In the genomic region with DNA sequence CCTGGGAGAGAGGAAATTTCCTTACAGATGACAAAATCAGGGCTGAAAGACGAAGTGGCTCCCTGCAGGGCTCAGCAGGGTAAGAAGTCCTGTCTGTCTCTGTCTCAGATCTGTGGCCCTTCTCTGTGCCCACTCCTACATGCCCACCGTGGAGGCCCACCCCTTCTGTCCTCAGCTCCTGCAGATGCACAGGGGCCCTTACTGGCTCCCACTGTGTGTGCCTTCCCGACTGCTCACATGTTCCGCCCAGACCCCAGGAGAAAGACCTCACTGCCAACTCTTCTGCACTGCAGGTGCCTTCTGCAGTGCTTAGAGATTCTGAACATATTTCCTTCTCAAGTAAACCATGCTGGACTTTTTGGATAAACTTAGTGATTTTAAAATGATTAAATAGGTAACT, we compare ENCODE assay signal across 22 cellular contexts. TPM values are rescaled to one million over a fixed set of nuclear protein-coding genes. Genes with fewer than 3 reads are reported as not detected.
DNase-seq lines count a peak whose midpoint lies in the region; ATAC-seq and TF ChIP-seq lines count a peak whose summit lies in the region.
"Had no signal": no experiment of that assay in that cellular context is flagged by ENCODE, and none has a peak within 500 bp of the region (broad histone marks: within the 10 kb centered on the region; RNA-seq: fewer than 3 reads in every experiment).

No MANE protein-coding gene starts in this region.

- H3K4me1 Mint-ChIP-seq in activated naive CD8-positive, alpha-beta T cell (ENCODE audit: low read depth), result peaks cover 16% of the 10 kb centered on the region
- peaks cover 5% of the 10 kb centered on the region for H3K4me1 Mint-ChIP-seq in activated naive CD8-positive, alpha-beta T cell treated with anti-CD3 and anti-CD28 coated beads for 36 hours
- H3K4me1 Mint-ChIP-seq in immature natural killer cell (peaks cover 13 to 20% of the 10 kb centered on the region in 2 donors), nephron progenitor cell (peaks cover 20% of the 10 kb centered on the region)

- no peak for TF ChIP-seq POLR2A in erythroblast (IDR thresholded peaks at IDR 0.05; ENCODE audit: low read length)

- TF ChIP-seq CTCF in nephron progenitor cell (IDR thresholded peaks at IDR 0.05), result no peak

- no peak for ATAC-seq in GM18873 (IDR thresholded peaks at IDR 0.05; ENCODE audit: low FRiP score, unreplicated experiment)

- DNase-seq in activated naive CD8-positive, alpha-beta T cell treated with anti-CD3 and anti-CD28 coated beads for 36 hours, result no peak
- DNase-seq in immature natural killer cell, result no peak
- no peak for DNase-seq in nephron progenitor cell
- DNase-seq in T-helper 9 cell, result no peak
- no peak for DNase-seq in NCI-H226
- no peak for DNase-seq in erythroblast (lab: John Stamatoyannopoulos, UW)
- DNase-seq: CD4-positive, alpha-beta memory T cell; COR-L47; DMS53; H7; IMR-90; KG1; MG63; NCI-H1105 treated with DMSO at 0.1 percent for 48 hours; NCI-H2029; NCI-H446 treated with DMSO at 0.1 percent for 48 hours; NCI-H526 treated with DMSO at 0.1 percent for 48 hours; RPMI8226; SHP77 had no signal

- H3K27ac Mint-ChIP-seq in activated naive CD8-positive, alpha-beta T cell, result no peak overlapping the region
- H3K27ac Mint-ChIP-seq in activated naive CD8-positive, alpha-beta T cell treated with anti-CD3 and anti-CD28 coated beads for 36 hours, result no peak overlapping the region
- H3K27ac Mint-ChIP-seq in immature natural killer cell (no peak overlapping the region), nephron progenitor cell (no peak overlapping the region)

- H3K36me3 Mint-ChIP-seq in activated naive CD8-positive, alpha-beta T cell, result no peaks in the 10 kb centered on the region
- H3K36me3 Mint-ChIP-seq in activated naive CD8-positive, alpha-beta T cell treated with anti-CD3 and anti-CD28 coated beads for 36 hours, result no peaks in the 10 kb centered on the region
- H3K36me3 Mint-ChIP-seq in immature natural killer cell (peaks cover 0 to 3% (median 0%) of the 10 kb centered on the region in 3 donors), nephron progenitor cell (ENCODE audit: low read depth) (no peaks in the 10 kb centered on the region)
- H3K36me3 Mint-ChIP-seq: CD4-positive, alpha-beta memory T cell had no signal

- H3K9me3 Mint-ChIP-seq in activated naive CD8-positive, alpha-beta T cell (ENCODE audit: low read depth), result no peaks in the 10 kb centered on the region
- no peaks in the 10 kb centered on the region for H3K9me3 Mint-ChIP-seq in activated naive CD8-positive, alpha-beta T cell treated with anti-CD3 and anti-CD28 coated beads for 36 hours
- H3K9me3 Mint-ChIP-seq in immature natural killer cell (peaks cover 0 to 5% (median 0%) of the 10 kb centered on the region in 6 donors), nephron progenitor cell (no peaks in the 10 kb centered on the region)

- H3K27me3 Mint-ChIP-seq in activated naive CD8-positive, alpha-beta T cell, result peaks cover 44% of the 10 kb centered on the region
- H3K27me3 Mint-ChIP-seq in activated naive CD8-positive, alpha-beta T cell treated with anti-CD3 and anti-CD28 coated beads for 36 hours, result peaks cover 70% of the 10 kb centered on the region
- H3K27me3 Mint-ChIP-seq in immature natural killer cell (ENCODE audit: low read depth in 3 of 3) (peaks cover 14 to 21% (median 17%) of the 10 kb centered on the region in 3 donors), nephron progenitor cell (ENCODE audit: low read depth, poor library complexity) (peaks cover 87% of the 10 kb centered on the region)

- peak overlapping the region; percentile 72 for H3K4me3 Mint-ChIP-seq in activated naive CD8-positive, alpha-beta T cell
- H3K4me3 Mint-ChIP-seq in activated naive CD8-positive, alpha-beta T cell treated with anti-CD3 and anti-CD28 coated beads for 36 hours, result no peak overlapping the region
- H3K4me3 Mint-ChIP-seq in immature natural killer cell, result peak overlapping the region in 3 of 5 donors; percentile 14 to 48 (median 47)
- peak overlapping the region; percentile 54 for H3K4me3 Mint-ChIP-seq in nephron progenitor cell

RNA-seq across cellular contexts. Expression of a gene that starts 1.9 kb away (rescaled TPM):
- not detected for total RNA-seq in activated naive CD8-positive, alpha-beta T cell treated with anti-CD3 and anti-CD28 coated beads for 36 hours
- not detected for polyA plus RNA-seq in immature natural killer cell
- total RNA-seq: CD4-positive, alpha-beta memory T cell; G401 had no signal
- polyA plus RNA-seq: CD4-positive, alpha-beta memory T cell had no signal
